In genomic region chr1:151346769-151347522, GRCh38 we compare ENCODE assay signal across 8 cellular contexts. TPM values are rescaled to one million over a fixed set of nuclear protein-coding genes. Genes with fewer than 3 reads are reported as not detected.
DNase-seq lines count a peak whose midpoint lies in the region; ATAC-seq, FAIRE-seq and TF ChIP-seq lines count a peak whose summit lies in the region.

Gene RFX5, minus strand, starts transcription at chr1:151347252. Its CDS starts 932 bp downstream, at chr1:151346320.

- H4K12ac ChIP-seq in trophoblast cell (ENCODE audit: low read depth, low read length) = peak within 1 kb of the TSS; percentile 58

- in situ Hi-C loops in transverse colon (cut with MboI; ENCODE audit: low pct_ligation_motif_present in 1 of 4, low pct_unique_long_range_greater_than_20kb in 1 of 4, low sequenced_read_pairs in 3 of 4) = no loop called here

- CTCF ChIA-PET in T-cell (lab: Charles Lee) = interaction anchor here in 1 of 2 donors (0.7 to 1.2 kb wide), 4 partner anchors 8 to 243 kb away, joined by 3 to 11 read pairs (median 4); partner anchors contain the start of gene PI4KB

- H3K36me3 Mint-ChIP-seq in T-cell = peaks cover 25% of the 10 kb centered on the region

- intact Hi-C loops in cardiac septum (cut with DNase I) (loop anchor here (2.0 kb wide), 1 partner anchor 52 kb away; the partner anchor contains the start of gene PSMB4), transverse colon (cut with DNase I; ENCODE audit: low total_unique reads) (no loop called here)

- no peaks in the 10 kb centered on the region for H3K27me3 ChIP-seq in trophoblast cell (ENCODE audit: insufficient read depth, low read length)
- H3K27me3 ChIP-seq in transverse colon = no peaks in the 10 kb centered on the region

- H4K91ac ChIP-seq in trophoblast cell (ENCODE audit: low read depth, low read length) = peak within 1 kb of the TSS; percentile 80

- H3K79me2 ChIP-seq in trophoblast cell (ENCODE audit: control insufficient read depth, insufficient read depth, low read length, poor library complexity) = peaks cover 7% of the 10 kb centered on the region

- DNase-seq in GM12891 (ENCODE audit: insufficient read length, low spot score) (peak; percentile 75), NCI-H1436 treated with DMSO at 0.1 percent for 48 hours (lab: John Stamatoyannopoulos, UW) (peak; percentile 92), T-cell (peak; percentile 78 to 97 (median 94)), cardiac septum (ENCODE audit: low spot score) (peak; percentile 98), trophoblast cell (peak; percentile 97), transverse colon (peak; percentile 96)

- peak within 1 kb of the TSS; percentile 85 for H2BK120ac ChIP-seq in trophoblast cell (ENCODE audit: insufficient read depth, low read length, poor library complexity)

- TF ChIP-seq POLR2A in GM12891 (IDR thresholded peaks at IDR 0.05; ENCODE audit: low read depth, low read length) (peak; percentile 78; the same call in 1 of the 2 replicates), transverse colon (IDR thresholded peaks at IDR 0.05) (peak; percentile 79)

- peak within 1 kb of the TSS; percentile 79 for H3K4me2 ChIP-seq in trophoblast cell (ENCODE audit: low read length)

- H2BK5ac ChIP-seq in trophoblast cell (ENCODE audit: low read depth, low read length, poor library complexity) = peak within 1 kb of the TSS; percentile 88

- H3K4me3 ChIP-seq in trophoblast cell (ENCODE audit: low read depth, low read length) (peak within 1 kb of the TSS; percentile 71), transverse colon (peak within 1 kb of the TSS; percentile 51 to 68 (median 57))

- peak; percentile 94 for ATAC-seq in HG02840 (IDR thresholded peaks at IDR 0.05; ENCODE audit: low FRiP score, unreplicated experiment)
- peak; percentile 92 to 97 (median 97) for ATAC-seq in T-cell (replicated peaks in 1 of 4)

- H3K79me1 ChIP-seq in trophoblast cell (ENCODE audit: low read length) = peaks cover 3% of the 10 kb centered on the region

- H3K27ac Mint-ChIP-seq in T-cell = peak within 1 kb of the TSS; percentile 98 to 100

- peak within 1 kb of the TSS; percentile 78 for H3K14ac ChIP-seq in trophoblast cell (ENCODE audit: low read length)

- peak within 1 kb of the TSS; percentile 95 to 98 (median 96) for H3K4me3 Mint-ChIP-seq in T-cell

- H2AFZ ChIP-seq in trophoblast cell (ENCODE audit: insufficient read depth, low read length, poor library complexity) = peak within 1 kb of the TSS; percentile 91

- H3K9ac ChIP-seq in trophoblast cell (ENCODE audit: low read length) = peak within 1 kb of the TSS; percentile 68

- peak within 1 kb of the TSS; percentile 83 for H4K8ac ChIP-seq in trophoblast cell (ENCODE audit: low read depth, low read length)

- 0 to 1% (median 1%) methylated on average over 35 to 38 of the region's 38 CpGs for WGBS in adipose tissue, 3 donors
- WGBS in trophoblast cell (ENCODE audit: extremely low coverage, insufficient coverage, insufficient read length) = no CpG with 5 or more reads among the region's 38 CpGs
- WGBS in transverse colon (ENCODE audit: low coverage in 1 of 2), 2 donors = 1 to 5% methylated on average over 3 to 38 of the region's 38 CpGs

- no peaks in the 10 kb centered on the region for H3K9me3 Mint-ChIP-seq in T-cell

- peak within 1 kb of the TSS; percentile 78 for H3K4ac ChIP-seq in trophoblast cell (ENCODE audit: low read depth, low read length)

- H3K4me1 Mint-ChIP-seq in T-cell = peaks cover 25 to 46% (median 36%) of the 10 kb centered on the region in 3 donors

- peak; percentile 90 for FAIRE-seq in GM12891 (lab: Jason Lieb, UNC)

- peak within 1 kb of the TSS; percentile 77 for H2BK12ac ChIP-seq in trophoblast cell (ENCODE audit: low read length)

- H3K9me3 ChIP-seq in trophoblast cell (ENCODE audit: insufficient read depth, low read depth, low read length) = peaks cover 3% of the 10 kb centered on the region
- no peaks in the 10 kb centered on the region for H3K9me3 ChIP-seq in transverse colon

- peak within 1 kb of the TSS; percentile 59 for H3K18ac ChIP-seq in trophoblast cell (ENCODE audit: low read length)

- no peak for TF ChIP-seq CTCF in transverse colon (IDR thresholded peaks at IDR 0.05)

- H3K27me3 Mint-ChIP-seq in T-cell = no peaks in the 10 kb centered on the region

- H3K23ac ChIP-seq in trophoblast cell (ENCODE audit: low read length) = no peak within 1 kb of the TSS

- H3K4me1 ChIP-seq in trophoblast cell (ENCODE audit: control insufficient read depth in 1 of 2, insufficient read depth in 2 of 2, low read length in 2 of 2) = peaks cover 6 to 13% of the 10 kb centered on the region in 2 experiments
- H3K4me1 ChIP-seq in transverse colon = peaks cover 0 to 17% (median 12%) of the 10 kb centered on the region in 4 donors

- H3K27ac ChIP-seq in adipose tissue (ENCODE audit: low read depth, low read length) = peak within 1 kb of the TSS; percentile 49
- H3K27ac ChIP-seq in trophoblast cell (ENCODE audit: low read depth, low read length) = peak within 1 kb of the TSS; percentile 96
- H3K27ac ChIP-seq in transverse colon = peak within 1 kb of the TSS; percentile 87 to 96 (median 90)

- peaks cover 23 to 30% of the 10 kb centered on the region in 2 experiments for H3K36me3 ChIP-seq in trophoblast cell (ENCODE audit: control insufficient read depth in 1 of 2, insufficient read depth in 2 of 2, low read length in 2 of 2)
- peaks cover 0 to 9% (median 0%) of the 10 kb centered on the region in 4 donors for H3K36me3 ChIP-seq in transverse colon

- no peak for TF ChIP-seq EP300 in transverse colon (IDR thresholded peaks at IDR 0.05; ENCODE audit: low read depth)

- peak within 1 kb of the TSS; percentile 2 for H2AK5ac ChIP-seq in trophoblast cell (ENCODE audit: low read length)

- POLR2A ChIA-PET in T-cell (lab: Charles Lee) = interaction anchor here in 1 of 2 donors (0.7 kb wide), 1 partner anchor 8 kb away, joined by 3 read pairs; no protein-coding TSS in a partner anchor

TF ChIP-seq in GM12891, 5 proteins besides CTCF, POLR2A, EP300 and RAD21:
- TF ChIP-seq POU2F2 (IDR thresholded peaks at IDR 0.05; ENCODE audit: low read depth, low read length) (0 out of 2 replicates have a peak, but pooled peaks have one; percentile 1), TAF1 (IDR thresholded peaks at IDR 0.05; ENCODE audit: low read depth, low read length) (peak; percentile 63), PAX5 (IDR thresholded peaks at IDR 0.05; ENCODE audit: insufficient read depth, low read length, severe bottlenecking) (no peak), POLR2AphosphoS5 (IDR thresholded peaks at IDR 0.05; ENCODE audit: low read depth, low read length) (peak; percentile 82), SPI1 (IDR thresholded peaks at IDR 0.05; ENCODE audit: low read depth, low read length) (peak; percentile 65)

RNA-seq across cellular contexts. Expression of gene RFX5, which starts in this region (rescaled TPM):
- 107 TPM for polyA plus RNA-seq in GM12891 (2012; ENCODE audit: low read depth, missing spikeins)
- total RNA-seq in T-cell = 10 to 100 TPM; 50.3 to 79.8 (median 70.2) TPM
- polyA plus RNA-seq in adipose tissue = 10 to 100 TPM in 2 of 3 donors, 1 to 10 TPM in 1; 5.7 to 20.2 (median 16.9) TPM
- 27.2 TPM for total RNA-seq in cardiac septum
- polyA plus RNA-seq in trophoblast cell (2013) = 21.0 and 23.2 TPM in 2 replicates
- total RNA-seq in transverse colon = 10 to 100 TPM; 17.7 to 61.0 (median 35.4) TPM

Comparison
In these comparisons a context has a peak if more than half of its experiments do, and no peak if none do; other contexts are left out.
1. Peak in every context shown above with its lines: DNase-seq, ATAC-seq, H3K4me3 ChIP-seq and H3K27ac ChIP-seq.